Comparison of ENCODE assay signal across 27 cellular contexts in genomic region chr7:26638140-26638539, GRCh38.
"Had no signal": no experiment of that assay in that cellular context is flagged by ENCODE, and none has a peak within 500 bp of the region (broad histone marks: within the 10 kb centered on the region; RNA-seq: fewer than 3 reads in every experiment).

No MANE protein-coding gene starts in this region.

- H3K4me1 ChIP-seq: pancreas, psoas muscle, stomach, tibial artery, transverse colon, upper lobe of right lung, uterus had no signal

- H3K27me3 Mint-ChIP-seq: naive B cell; progenitor cell of endocrine pancreas; stimulated activated naive B cell treated with anti-CD40 and anti-IgM and Interleukin-4, amounts not matched to agents 10 μg/mL and 1 μg/mL and 100 μg/mL, for 72 hours; stimulated activated naive CD8-positive, alpha-beta T cell treated with anti-CD3 and anti-CD28 coated beads, Interleukin-15, Interleukin-2, amounts not matched to agents 100 ng/mL and 50 ng/mL, for 24 hours; type B pancreatic cell had no signal

- H3K27ac Mint-ChIP-seq: naive B cell; naive thymus-derived CD8-positive, alpha-beta T cell; natural killer cell treated with Interleukin-12 subunit alpha and Interleukin-12 subunit beta and Interleukin-15 and Interleukin-18, amount 100 ng/mL, for 72 hours; nephron progenitor cell; progenitor cell of endocrine pancreas; stimulated activated effector memory CD8-positive, alpha-beta T cell treated with anti-CD3 and anti-CD28 coated beads, Interleukin-12 subunit alpha, Interleukin-12 subunit beta, amount 100 ng/mL, for 72 hours; stimulated activated naive B cell treated with anti-CD40 and anti-IgM and Interleukin-4, amounts not matched to agents 10 μg/mL and 1 μg/mL and 100 μg/mL, for 72 hours; stimulated activated naive CD8-positive, alpha-beta T cell treated with anti-CD3 and anti-CD28 coated beads, Interleukin-15, Interleukin-2, amounts not matched to agents 100 ng/mL and 50 ng/mL, for 24 hours; type B pancreatic cell had no signal

- H3K36me3 ChIP-seq: neutrophil, pancreas, stomach, tibial artery, transverse colon, upper lobe of right lung, uterus had no signal

- H3K4me1 Mint-ChIP-seq: naive B cell; nephron progenitor cell; neural crest cell; stimulated activated naive B cell treated with anti-CD40 and anti-IgM and Interleukin-4, amounts not matched to agents 10 μg/mL and 1 μg/mL and 100 μg/mL, for 72 hours had no signal

- DNase-seq: naive B cell; naive thymus-derived CD8-positive, alpha-beta T cell; nephron progenitor cell; nucleus accumbens; pancreas; psoas muscle; right cardiac atrium; stimulated activated CD4-positive, alpha-beta T cell treated with anti-CD3 and anti-CD28 coated beads, Interleukin-15, amount 100 ng/mL, for 24 hours; stimulated activated CD4-positive, alpha-beta T cell treated with anti-CD3 and anti-CD28 coated beads, Interleukin-2, amount 100 ng/mL, for 24 hours; stimulated activated CD4-positive, alpha-beta T cell treated with anti-CD3 and anti-CD28 coated beads, Interleukin-2, amount 100 ng/mL, for 48 hours; stimulated activated CD4-positive, alpha-beta T cell treated with anti-CD3 and anti-CD28 coated beads, Interleukin-4, amount 100 ng/mL, for 24 hours; stimulated activated naive B cell treated with anti-CD40 and anti-IgM and Interleukin-4, amounts not matched to agents 10 μg/mL and 1 μg/mL and 100 μg/mL, for 72 hours; stimulated activated naive CD4-positive, alpha-beta T cell treated with Interleukin-2 at 50 U/mL for 16 hours; stomach; tibial artery; transverse colon; upper lobe of right lung; uterus had no signal

- FAIRE-seq: pancreas had no signal

- H3K9me3 Mint-ChIP-seq: naive B cell; natural killer cell treated with Interleukin-12 subunit alpha and Interleukin-12 subunit beta and Interleukin-15 and Interleukin-18, amount 100 ng/mL, for 72 hours; nephron progenitor cell; neural crest cell; stimulated activated effector memory CD8-positive, alpha-beta T cell treated with anti-CD3 and anti-CD28 coated beads, Interleukin-12 subunit alpha, Interleukin-12 subunit beta, amount 100 ng/mL, for 72 hours; stimulated activated naive B cell treated with anti-CD40 and anti-IgM and Interleukin-4, amounts not matched to agents 10 μg/mL and 1 μg/mL and 100 μg/mL, for 72 hours; stimulated activated naive CD8-positive, alpha-beta T cell treated with anti-CD3 and anti-CD28 coated beads, Interleukin-15, Interleukin-2, amounts not matched to agents 100 ng/mL and 50 ng/mL, for 24 hours; type B pancreatic cell had no signal

- H3K36me3 Mint-ChIP-seq: naive thymus-derived CD8-positive, alpha-beta T cell; natural killer cell treated with Interleukin-12 subunit alpha and Interleukin-12 subunit beta and Interleukin-15 and Interleukin-18, amount 100 ng/mL, for 72 hours; stimulated activated effector memory CD8-positive, alpha-beta T cell treated with anti-CD3 and anti-CD28 coated beads, Interleukin-12 subunit alpha, Interleukin-12 subunit beta, amount 100 ng/mL, for 72 hours; type B pancreatic cell had no signal

- H3K4me3 Mint-ChIP-seq: naive B cell; naive thymus-derived CD8-positive, alpha-beta T cell; natural killer cell treated with Interleukin-12 subunit alpha and Interleukin-12 subunit beta and Interleukin-15 and Interleukin-18, amount 100 ng/mL, for 72 hours; nephron progenitor cell; neural crest cell; stimulated activated effector memory CD8-positive, alpha-beta T cell treated with anti-CD3 and anti-CD28 coated beads, Interleukin-12 subunit alpha, Interleukin-12 subunit beta, amount 100 ng/mL, for 72 hours; stimulated activated naive B cell treated with anti-CD40 and anti-IgM and Interleukin-4, amounts not matched to agents 10 μg/mL and 1 μg/mL and 100 μg/mL, for 72 hours; stimulated activated naive CD8-positive, alpha-beta T cell treated with anti-CD3 and anti-CD28 coated beads, Interleukin-15, Interleukin-2, amounts not matched to agents 100 ng/mL and 50 ng/mL, for 24 hours; type B pancreatic cell had no signal

- H3K27ac ChIP-seq: neutrophil, pancreas, psoas muscle, skin epidermis, stomach, tibial artery, transverse colon, upper lobe of right lung, uterus had no signal

- H3K9me3 ChIP-seq: neutrophil, pancreas, psoas muscle, stomach, tibial artery, transverse colon, upper lobe of right lung, uterus had no signal

- ATAC-seq: naive thymus-derived CD8-positive, alpha-beta T cell; natural killer cell treated with Interleukin-12 subunit alpha and Interleukin-12 subunit beta and Interleukin-15 and Interleukin-18, amount 100 ng/mL, for 72 hours; pancreas; psoas muscle; right cardiac atrium; sciatic nerve; stimulated activated effector memory CD8-positive, alpha-beta T cell treated with anti-CD3 and anti-CD28 coated beads, Interleukin-12 subunit alpha, Interleukin-12 subunit beta, amount 100 ng/mL, for 72 hours; stimulated activated naive B cell treated with anti-CD40 and anti-IgM and Interleukin-4, amounts not matched to agents 10 μg/mL and 1 μg/mL and 100 μg/mL, for 72 hours; upper lobe of right lung had no signal

- H3K27me3 ChIP-seq: pancreas, tibial artery, transverse colon, upper lobe of right lung, uterus had no signal

- H3K4me3 ChIP-seq: pancreas, psoas muscle, skin epidermis, stomach, tibial artery, transverse colon, upper lobe of right lung, uterus had no signal
